Comparison of ENCODE assay signal across 16 cellular contexts in genomic region chr6:121592955-121593665, GRCh38.
DNase-seq lines count a peak whose midpoint lies in the region; ATAC-seq, FAIRE-seq and TF ChIP-seq lines count a peak whose summit lies in the region.
"Had no signal": no experiment of that assay in that cellular context is flagged by ENCODE, and none has a peak within 500 bp of the region (broad histone marks: within the 10 kb centered on the region; RNA-seq: fewer than 3 reads in every experiment).

No MANE protein-coding gene starts in this region.

- no peak overlapping the region for H3K4me3 ChIP-seq in A549
- H3K4me3 ChIP-seq: psoas muscle had no signal

- no peak for TF ChIP-seq POLR2A in A549 (IDR thresholded peaks at IDR 0.05; ENCODE audit: low read length)

- H3K4me2 ChIP-seq in A549 = no peak overlapping the region

- FAIRE-seq in A549 (lab: Jason Lieb, UNC) (no peak), islet of Langerhans (lab: Jason Lieb, UNC) (peak; percentile 94)

- CTCF ChIA-PET in A549 (lab: Yijun Ruan, JAX) = no interaction called here
- CTCF ChIA-PET in HEK293T (lab: Yijun Ruan, JAX) = interaction anchor here (0.5 kb wide), 1 partner anchor 1059 kb away, joined by 3 read pairs; no protein-coding TSS in a partner anchor

- WGBS in A549 (ENCODE audit: missing lambda C conversion rate) = 84% methylated on average over 5 of the region's 5 CpGs

- no peak for TF ChIP-seq CTCF in A549 (IDR thresholded peaks at IDR 0.05)

- no peak overlapping the region for H3K27ac ChIP-seq in A549
- H3K27ac ChIP-seq: HL-60, psoas muscle had no signal

- ATAC-seq in A549 (no peak), GM19023 (IDR thresholded peaks at IDR 0.05; ENCODE audit: unreplicated experiment) (no peak), HG03521 (IDR thresholded peaks at IDR 0.05; ENCODE audit: unreplicated experiment) (no peak)

- no peaks in the 10 kb centered on the region for H3K9me3 ChIP-seq in A549
- H3K9me3 ChIP-seq: psoas muscle had no signal

- DNase-seq in A549 (ENCODE audit: low read depth in 1 of 2, low spot score in 1 of 2) (no peak), HEK293T (ENCODE audit: extremely low spot score) (no peak), RPMI8226 (peak; percentile 20), OCI-M2 (lab: John Stamatoyannopoulos, UW; ENCODE audit: unreplicated experiment) (no peak)
- no peak for DNase-seq in activated effector memory CD4-positive, alpha-beta T cell treated with anti-CD3 and anti-CD28 coated beads, Interleukin-2, amount 50 U/mL, for 16 hours
- DNase-seq: activated CD4-positive, alpha-beta T cell treated with anti-CD3 and anti-CD28 coated beads, Interleukin-2, amount 50 U/mL, for 4 hours; aorta; Kasumi-1; NCI-H510A; psoas muscle; stimulated activated CD4-positive, alpha-beta T cell treated with anti-CD3 and anti-CD28 coated beads, Interleukin-1b, Interleukin-23, amount 100 ng/mL, for 48 hours; stimulated activated CD8-positive, alpha-beta memory T cell treated with anti-CD3 and anti-CD28 coated beads, Interleukin-4, amount 100 ng/mL, for 48 hours had no signal

- no peak for TF ChIP-seq RAD21 in A549 (conservative IDR thresholded peaks at IDR 0.05 in 1 of 2, IDR thresholded peaks at IDR 0.05 in 1 of 2)

- peaks cover 11% of the 10 kb centered on the region; the same call in 2 of the 3 replicates for H3K4me1 ChIP-seq in A549
- H3K4me1 ChIP-seq: psoas muscle had no signal

- POLR2A ChIA-PET in A549 (lab: Yijun Ruan, JAX) (no interaction called here), HEK293T (lab: Yijun Ruan, JAX) (no interaction called here)

- no peak for TF ChIP-seq EP300 in A549 (IDR thresholded peaks at IDR 0.05)

TF ChIP-seq in A549, 52 proteins besides CTCF, POLR2A, EP300 and RAD21:
- no peak for TF ChIP-seq CHD2 (IDR thresholded peaks at IDR 0.05; ENCODE audit: low read length, partially characterized antibody)
- no peak for TF ChIP-seq RFX5 (IDR thresholded peaks at IDR 0.05)
- TF ChIP-seq MAFK (IDR thresholded peaks at IDR 0.05; ENCODE audit: partially characterized antibody) = peak; percentile 44

TF ChIP-seq in HEK293T, 16 proteins besides CTCF, POLR2A, EP300 and RAD21:
- TF ChIP-seq NFRKB (IDR thresholded peaks at IDR 0.05) (no peak), ZNF384 (IDR thresholded peaks at IDR 0.05) (0 out of 2 replicates have a peak, but pooled peaks have one; percentile 10)
TF ChIP-seq in HEK293T: peak in this region for 1.
